In the genomic region with DNA sequence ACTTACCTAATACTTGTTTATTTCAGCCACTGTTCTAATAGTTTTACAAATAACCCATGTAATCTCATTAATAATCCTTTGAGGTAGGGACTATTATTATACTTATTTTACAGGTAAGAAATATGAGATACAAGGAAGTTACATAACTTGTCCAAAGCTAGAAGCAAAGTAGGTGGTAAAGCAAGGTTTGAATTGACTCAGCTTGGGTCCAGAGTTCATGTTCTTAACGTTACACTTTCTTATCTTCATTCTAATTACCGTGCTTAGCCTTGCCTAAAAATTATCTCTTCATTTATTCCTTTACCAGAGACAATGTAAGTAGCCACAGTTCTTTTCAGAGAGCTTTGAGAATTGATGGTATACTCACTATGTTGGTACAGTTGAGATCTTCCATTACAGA, we compare ENCODE assay signal across 10 cellular contexts.
"Had no signal": no experiment of that assay in that cellular context is flagged by ENCODE, and none has a peak within 500 bp of the region (broad histone marks: within the 10 kb centered on the region; RNA-seq: fewer than 3 reads in every experiment).

No MANE protein-coding gene starts in this region.

- ATAC-seq: HCT116, HepG2 had no signal

- H3K36me3 ChIP-seq: HAP-1 had no signal

- H3K9me3 ChIP-seq: HAP-1 had no signal

- H3K4me3 ChIP-seq: GM23248, HAP-1 had no signal

- DNase-seq: GM23248, GOT3, H7, HFFc6, KBM-7 had no signal

- H3K4me2 ChIP-seq: KMS-11 had no signal

- H3K9ac ChIP-seq: GM23248, KMS-11 had no signal

- H2AFZ ChIP-seq: GM23248 had no signal

- H3K27ac ChIP-seq: GM23248, HL-60, KMS-11 had no signal

- H3K4me1 ChIP-seq: HAP-1 had no signal

- FAIRE-seq: HepG2 had no signal
